In the genomic region with DNA sequence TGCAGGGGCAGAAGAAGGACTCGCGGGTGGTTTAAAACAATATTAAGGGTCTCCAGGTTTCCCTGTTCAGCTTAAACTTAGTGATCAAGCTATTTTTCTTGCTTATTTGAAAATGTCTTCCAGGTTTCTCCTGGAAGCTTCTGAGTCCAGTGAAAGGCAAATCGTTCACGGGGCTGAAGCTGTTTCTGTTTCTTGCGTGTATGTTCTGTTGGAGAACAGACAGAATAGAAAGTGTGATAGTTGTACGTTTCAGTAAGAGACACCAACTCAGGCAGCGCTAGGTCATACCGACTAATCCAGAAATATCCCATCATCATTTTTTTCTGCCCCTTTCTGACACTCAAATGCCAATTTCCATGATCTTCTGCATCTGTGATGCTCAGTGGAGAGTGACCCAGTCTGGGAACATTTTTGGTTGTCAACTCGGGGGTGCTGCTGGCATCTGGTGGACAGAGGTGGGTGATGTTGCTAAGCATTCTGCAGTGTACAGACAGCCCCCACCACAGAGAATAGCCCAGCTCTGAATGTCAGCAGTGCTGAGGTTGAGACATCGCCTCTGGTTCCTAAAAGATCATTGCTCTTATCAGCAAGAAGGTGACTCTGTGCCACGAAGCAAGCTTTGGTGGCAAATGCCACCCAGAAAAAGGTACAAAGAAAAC, we compare ENCODE assay signal across 9 cellular contexts. TPM values are rescaled to one million over a fixed set of nuclear protein-coding genes. Genes with fewer than 3 reads are reported as not detected.
A peak's percentile ranks its signal among the peaks of the same experiment; 100 is the strongest.
DNase-seq lines count a peak whose midpoint lies in the region; ATAC-seq and TF ChIP-seq lines count a peak whose summit lies in the region.
"Had no signal": no experiment of that assay in that cellular context is flagged by ENCODE, and none has a peak within 500 bp of the region (broad histone marks: within the 10 kb centered on the region; RNA-seq: fewer than 3 reads in every experiment).

No MANE protein-coding gene starts in this region.

- H2AFZ ChIP-seq in OCI-LY3 (ENCODE audit: low read depth, low read length) = no peak overlapping the region
- H2AFZ ChIP-seq in GM23338 = no peak overlapping the region
- no peak overlapping the region for H2AFZ ChIP-seq in H9 (ENCODE audit: low read length)

- no peak overlapping the region for H4K8ac ChIP-seq in H9 (replicated peaks; ENCODE audit: insufficient read length, low read depth, low read length)

- H3K4me1 ChIP-seq in Caco-2 = no peaks in the 10 kb centered on the region
- peaks cover 32% of the 10 kb centered on the region for H3K4me1 ChIP-seq in OCI-LY3 (ENCODE audit: low read length)
- no peaks in the 10 kb centered on the region; the same call in 1 of the 2 replicates for H3K4me1 ChIP-seq in GM23338 (ENCODE audit: insufficient read depth)
- no peaks in the 10 kb centered on the region for H3K4me1 ChIP-seq in H9 (ENCODE audit: insufficient read depth, low read length)

- peak in 2 of 3 donors; percentile 6 to 10 for ATAC-seq in natural killer cell
- ATAC-seq in GM23338 = no peak
- no peak for ATAC-seq in GM21576 (IDR thresholded peaks at IDR 0.05; ENCODE audit: unreplicated experiment)

- no peak overlapping the region for H3K9ac ChIP-seq in OCI-LY3 (ENCODE audit: low read length)
- H3K9ac ChIP-seq in H9 (ENCODE audit: extremely low read depth, insufficient read length, low read length) = no peak overlapping the region

- POLR2A ChIA-PET in Caco-2 (lab: Charles Lee) = no interaction called here

- intact Hi-C loops in Caco-2 (cut with micrococcal nuclease; ENCODE audit: unreplicated experiment) (loop anchor here (1.0 kb wide), 1 partner anchor 82 kb away; no protein-coding TSS in a partner anchor), natural killer cell (cut with micrococcal nuclease) (loop anchor here (1.0 to 5.0 kb wide), 3 partner anchors 13 to 252 kb away; a partner anchor contains a TSS)

- H3K27ac ChIP-seq in OCI-LY3 (ENCODE audit: low read length) = no peak overlapping the region
- no peak overlapping the region for H3K27ac ChIP-seq in GM23338 (ENCODE audit: low read depth)
- no peak overlapping the region for H3K27ac ChIP-seq in H9 (ENCODE audit: insufficient read length, low read depth, low read length)
- H3K27ac ChIP-seq: epithelial cell of prostate had no signal

- CTCF ChIA-PET in Caco-2 (lab: Charles Lee) = interaction anchor here (1.2 kb wide), 1 partner anchor 66 kb away, joined by 4 read pairs; no protein-coding TSS in a partner anchor

- no peaks in the 10 kb centered on the region for H3K79me1 ChIP-seq in H9 (ENCODE audit: insufficient read depth, low read depth, low read length, poor library complexity, severe bottlenecking)

- H3K4me3 Mint-ChIP-seq in Caco-2 (ENCODE audit: unreplicated experiment) (no peak overlapping the region), natural killer cell (peak overlapping the region; percentile 93), GM23338 (no peak overlapping the region), H9 (no peak overlapping the region)

- no peaks in the 10 kb centered on the region for H3F3A ChIP-seq in GM23338 (replicated peaks; ENCODE audit: low read depth)

- H3K9me2 ChIP-seq in GM23338 (ENCODE audit: insufficient read depth) = no peaks in the 10 kb centered on the region

- H2BK20ac ChIP-seq in H9 (ENCODE audit: low read depth, low read length, poor library complexity, severe bottlenecking) = no peak overlapping the region

- H3K56ac ChIP-seq in H9 (ENCODE audit: insufficient read length, low read depth, low read length) = no peak overlapping the region

- peaks cover 23% of the 10 kb centered on the region for H3K23me2 ChIP-seq in H9 (ENCODE audit: insufficient read length, low read depth, low read length, poor library complexity, severe bottlenecking)

- H3K36me3 Mint-ChIP-seq in Caco-2 (ENCODE audit: insufficient read depth, unreplicated experiment) = no peaks in the 10 kb centered on the region
- peaks cover 23% of the 10 kb centered on the region for H3K36me3 Mint-ChIP-seq in natural killer cell
- no peaks in the 10 kb centered on the region for H3K36me3 Mint-ChIP-seq in GM23338 (ENCODE audit: low read depth)
- no peaks in the 10 kb centered on the region for H3K36me3 Mint-ChIP-seq in H9 (ENCODE audit: insufficient read depth in 1 of 3, low read depth in 3 of 3)

- H4K5ac ChIP-seq in H9 (ENCODE audit: insufficient read length, low read depth, low read length) = no peak overlapping the region

- DNase-seq in Caco-2 = peak in 1 of 2 experiments; percentile 23
- peak; percentile 47 for DNase-seq in astrocyte of the spinal cord (ENCODE audit: low read depth, low spot score)
- peak; percentile 67 for DNase-seq in natural killer cell
- no peak for DNase-seq in GM23338 (ENCODE audit: low spot score)
- no peak for DNase-seq in DMS79 treated with DMSO at 0.1 percent for 48 hours (lab: John Stamatoyannopoulos, UW)
- no peak for DNase-seq in H9

- TF ChIP-seq CTCF in Caco-2 (IDR thresholded peaks at IDR 0.05; ENCODE audit: insufficient read depth in 1 of 2, low read depth in 1 of 2, low read length in 1 of 2, severe bottlenecking in 1 of 2, unreplicated experiment in 1 of 2) (peak; percentile 12 to 17), OCI-LY3 (IDR thresholded peaks at IDR 0.05; ENCODE audit: low read depth, low read length) (peak; percentile 50), astrocyte of the spinal cord (IDR thresholded peaks at IDR 0.05; ENCODE audit: low read depth, low read length) (peak; percentile 8), natural killer cell (IDR thresholded peaks at IDR 0.05) (no peak), GM23338 (conservative IDR thresholded peaks at IDR 0.05; ENCODE audit: low read depth in 2 of 2) (peak in 1 of 2 experiments; percentile 28; a peak in 2 of 4 replicates), H9 (conservative IDR thresholded peaks at IDR 0.05) (no peak; the same call in 2 of the 3 replicates)

- H3K4me2 ChIP-seq in OCI-LY3 (ENCODE audit: low read length) = peak overlapping the region; percentile 72
- H3K4me2 ChIP-seq in GM23338 = no peak overlapping the region
- no peak overlapping the region for H3K4me2 ChIP-seq in H9 (ENCODE audit: insufficient read depth, insufficient read length, low read length)

- WGBS in H9 (ENCODE audit: extremely low coverage, insufficient read length, low lambda C conversion rate) = no CpG with 5 or more reads among the region's 11 CpGs

- no peak overlapping the region for H2BK12ac ChIP-seq in H9 (ENCODE audit: insufficient read length, low read depth, low read length)

- no peak overlapping the region for H3K23ac ChIP-seq in H9 (ENCODE audit: insufficient read length, low read depth, low read length)

- H3K4ac ChIP-seq in H9 (ENCODE audit: low read depth, low read length) = no peak overlapping the region

- in situ Hi-C loops in astrocyte of the spinal cord (cut with HindIII; ENCODE audit: low sequenced_read_pairs) = no loop called here

- H3K18ac ChIP-seq in H9 (ENCODE audit: insufficient read length, low read depth, low read length) = no peak overlapping the region

- H3K4me3 ChIP-seq in Caco-2 (ENCODE audit: low read depth, low read length) (no peak overlapping the region), OCI-LY3 (ENCODE audit: low read length) (peak overlapping the region; percentile 44), astrocyte of the spinal cord (ENCODE audit: low read depth, low read length) (no peak overlapping the region), GM23338 (no peak overlapping the region)

- H2AK5ac ChIP-seq in H9 (ENCODE audit: insufficient read length, low read length) = no peak overlapping the region

- H3K4me1 Mint-ChIP-seq in Caco-2 (ENCODE audit: low read depth, unreplicated experiment) = no peaks in the 10 kb centered on the region
- H3K4me1 Mint-ChIP-seq in natural killer cell = peaks cover 42 to 58% of the 10 kb centered on the region in 2 donors
- H3K4me1 Mint-ChIP-seq in GM23338 = no peaks in the 10 kb centered on the region
- H3K4me1 Mint-ChIP-seq in H9 = peaks cover 7 to 10% of the 10 kb centered on the region in 2 experiments; a peak in 3 of 4 replicates

- no TSS peak for BruUV-seq in Caco-2 (replicated peaks; lab: Mats Ljungman, UMichigan)

- H3K14ac ChIP-seq in H9 (ENCODE audit: insufficient read depth, low read length) = no peak overlapping the region

- H3K27me3 ChIP-seq in Caco-2 (replicated peaks; ENCODE audit: control insufficient read depth, insufficient read depth, low read length) (no peaks in the 10 kb centered on the region), OCI-LY3 (ENCODE audit: low read depth, low read length) (peaks cover 72% of the 10 kb centered on the region), GM23338 (ENCODE audit: insufficient read depth) (peaks cover 61% of the 10 kb centered on the region), H9 (ENCODE audit: insufficient read depth, low read length) (peaks cover 35% of the 10 kb centered on the region)

- no peak overlapping the region for H4K91ac ChIP-seq in H9 (ENCODE audit: insufficient read length, low read depth, low read length)

- no peaks in the 10 kb centered on the region for H3K79me2 ChIP-seq in OCI-LY3 (ENCODE audit: low read length)
- no peaks in the 10 kb centered on the region for H3K79me2 ChIP-seq in GM23338 (replicated peaks; ENCODE audit: insufficient read depth)
- no peaks in the 10 kb centered on the region for H3K79me2 ChIP-seq in H9 (ENCODE audit: insufficient read depth, low read length)

- no peak overlapping the region for H3K27ac Mint-ChIP-seq in Caco-2 (ENCODE audit: unreplicated experiment)
- H3K27ac Mint-ChIP-seq in natural killer cell = peak overlapping the region; percentile 98 to 99
- H3K27ac Mint-ChIP-seq in GM23338 = no peak overlapping the region
- no peak overlapping the region for H3K27ac Mint-ChIP-seq in H9

- H3K9me3 Mint-ChIP-seq in Caco-2 (ENCODE audit: unreplicated experiment) = no peaks in the 10 kb centered on the region
- no peaks in the 10 kb centered on the region for H3K9me3 Mint-ChIP-seq in natural killer cell
- no peaks in the 10 kb centered on the region for H3K9me3 Mint-ChIP-seq in GM23338
- H3K9me3 Mint-ChIP-seq in H9 = peaks cover 0 to 2% of the 10 kb centered on the region in 2 experiments; a peak in 3 of 5 replicates

- H2BK5ac ChIP-seq in H9 (ENCODE audit: insufficient read length, low read length) = no peak overlapping the region

- H3T11ph ChIP-seq in H9 (ENCODE audit: low read length) = no peak overlapping the region

- H3K9me3 ChIP-seq in Caco-2 = no peaks in the 10 kb centered on the region
- H3K9me3 ChIP-seq in OCI-LY3 (ENCODE audit: insufficient read depth, low read length) = no peaks in the 10 kb centered on the region
- no peaks in the 10 kb centered on the region for H3K9me3 ChIP-seq in H9 (ENCODE audit: control insufficient read depth, low read depth, low read length)

- H3K27me3 Mint-ChIP-seq in Caco-2 (ENCODE audit: insufficient read depth, unreplicated experiment) (no peaks in the 10 kb centered on the region), natural killer cell (ENCODE audit: low read depth in 2 of 2) (no peaks in the 10 kb centered on the region), GM23338 (ENCODE audit: insufficient read depth, low read depth, poor library complexity) (peaks cover 53% of the 10 kb centered on the region), H9 (ENCODE audit: low read depth) (peaks cover 68% of the 10 kb centered on the region)

- H2BK15ac ChIP-seq in H9 (ENCODE audit: low read depth, low read length) = no peak overlapping the region

- no peaks in the 10 kb centered on the region for H3K36me3 ChIP-seq in Caco-2 (ENCODE audit: control insufficient read depth, insufficient read depth, low read length)
- no peaks in the 10 kb centered on the region for H3K36me3 ChIP-seq in OCI-LY3 (replicated peaks; ENCODE audit: low read depth, low read length)
- H3K36me3 ChIP-seq in GM23338 (ENCODE audit: insufficient read depth) = no peaks in the 10 kb centered on the region

- H2BK120ac ChIP-seq in H9 (ENCODE audit: low read depth, low read length, poor library complexity, severe bottlenecking) = no peak overlapping the region

- H4K20me1 ChIP-seq in OCI-LY3 (ENCODE audit: insufficient read depth, low read length) = peaks cover 39% of the 10 kb centered on the region
- H4K20me1 ChIP-seq in GM23338 (replicated peaks; ENCODE audit: insufficient read depth) = peaks cover 4% of the 10 kb centered on the region; the same call in 1 of the 2 replicates
- no peaks in the 10 kb centered on the region for H4K20me1 ChIP-seq in H9 (ENCODE audit: control insufficient read depth, insufficient read depth, insufficient read length)

RNA-seq across cellular contexts. Expression of a gene that starts 4.3 kb away (rescaled TPM):
- total RNA-seq in Caco-2 (2022) (0.77 and 1.2 TPM in 2 replicates), natural killer cell (100 to 1,000 TPM; 246 to 645 (median 377) TPM), H9 (2021) (0.24 and 0.33 TPM in 2 replicates)
- total RNA-seq in GM23338 (2014; rRNA removed; shearing (Covaris generic)) = 0.89 and 0.90 TPM in 2 replicates
- 0.43 TPM in 1 of 2 replicates, not detected in the other for polyA plus RNA-seq in GM23338 (2016; fragmentation: Nextera tagmentation; extraction: Ambion mirVana)

Comparison
In these comparisons a context has a peak if more than half of its experiments do, and no peak if none do; other contexts are left out.
1. DNase-seq: peak in astrocyte of the spinal cord (single experiment) and natural killer cell (single experiment); none in GM23338 (single experiment), DMS79 treated with DMSO at 0.1 percent for 48 hours (single experiment) and H9 (single experiment).
2. H3K27ac Mint-ChIP-seq: peak in natural killer cell (2 of 2); none in Caco-2 (single experiment), GM23338 (single experiment) and H9 (0 of 3).
3. CTCF ChIP-seq: peak in Caco-2 (2 of 2), OCI-LY3 (single experiment) and astrocyte of the spinal cord (single experiment); none in natural killer cell (single experiment) and H9 (single experiment).
4. ATAC-seq: peak in natural killer cell (2 of 3); none in GM23338 (single experiment) and GM21576 (single experiment).
5. RNA of a gene that starts 4.3 kb away (total RNA-seq): 246 to 645 TPM in natural killer cell; 0.89 to 0.90 TPM in GM23338, 0.77 to 1.2 TPM in Caco-2 and 0.24 to 0.33 TPM in H9; every median in the first group is over 100 times any median in the second.